Comparison of ENCODE assay signal across 8 cellular contexts in genomic region chr13:26255717-26256277, GRCh38. TPM values are rescaled to one million over a fixed set of nuclear protein-coding genes. Genes with fewer than 3 reads are reported as not detected.
DNase-seq lines count a peak whose midpoint lies in the region; ATAC-seq and TF ChIP-seq lines count a peak whose summit lies in the region.

No MANE protein-coding gene starts in this region.

- in situ Hi-C loops in Panc1 (cut with HindIII; ENCODE audit: low pct_unique_long_range_greater_than_20kb, low sequenced_read_pairs): no loop called here

- peaks cover 60% of the 10 kb centered on the region for H3K79me2 ChIP-seq in ACC112 (ENCODE audit: control insufficient read depth, insufficient read depth, low read length, unreplicated experiment)

- DNase-seq in GM10266 (ENCODE audit: extremely low spot score) (no peak), Panc1 (ENCODE audit: low read depth, low spot score) (no peak), fibroblast of pulmonary artery (ENCODE audit: low read depth) (peak; percentile 20), spleen (no peak), occipital lobe (lab: John Stamatoyannopoulos, UW) (no peak), NCI-H446 treated with DMSO at 0.1 percent for 48 hours (lab: John Stamatoyannopoulos, UW) (no peak)

- intact Hi-C loops in Panc1 (cut with micrococcal nuclease; ENCODE audit: unreplicated experiment) (no loop called here), spleen (cut with DNase I; ENCODE audit: low total_unique reads) (loop anchor here (5.0 kb wide), 1 partner anchor 33 kb away; the partner anchor contains the start of gene RNF6)

- H3K4me3 ChIP-seq in ACC112 (ENCODE audit: low read depth, low read length): peak overlapping the region; percentile 93
- peak overlapping the region; percentile 63 to 83; a peak in 3 of 4 replicates for H3K4me3 ChIP-seq in Panc1 (ENCODE audit: low read depth in 2 of 2, low read length in 2 of 2)
- peak overlapping the region; percentile 83 for H3K4me3 ChIP-seq in fibroblast of pulmonary artery (replicated peaks; ENCODE audit: low read depth, low read length)
- H3K4me3 ChIP-seq in spleen: peak overlapping the region in 6 of 8 donors; percentile 82 to 98 (median 94)

- no peaks in the 10 kb centered on the region for H3K9me3 ChIP-seq in Panc1 (ENCODE audit: control insufficient read depth, insufficient read depth, low read depth, low read length)
- no peaks in the 10 kb centered on the region for H3K9me3 ChIP-seq in spleen

- ATAC-seq in Panc1: no peak
- ATAC-seq in activated CD4-positive, CD25-positive, alpha-beta regulatory T cell treated with anti-CD3 and anti-CD28 coated beads, Interleukin-2, amount 50 U/mL, for 24 hours: no peak

- CTCF ChIA-PET in Panc1 (lab: Charles Lee): no interaction called here

- no peak overlapping the region for H3K27ac ChIP-seq in ACC112 (ENCODE audit: low read depth, low read length)
- H3K27ac ChIP-seq in Panc1 (ENCODE audit: low read length): no peak overlapping the region; the same call in 1 of the 2 replicates
- no peak overlapping the region for H3K27ac ChIP-seq in spleen

- POLR2A ChIA-PET in Panc1 (lab: Charles Lee): no interaction called here

- H3K36me3 ChIP-seq in ACC112 (ENCODE audit: insufficient read depth, low read length) (no peaks in the 10 kb centered on the region), Panc1 (ENCODE audit: control insufficient read depth, insufficient read depth, low read length) (no peaks in the 10 kb centered on the region; the same call in 1 of the 2 replicates), spleen (no peaks in the 10 kb centered on the region)

- H2AFZ ChIP-seq in ACC112 (ENCODE audit: low read length, unreplicated experiment): no peak overlapping the region

- BruUV-seq in Panc1 (replicated peaks; lab: Mats Ljungman, UMichigan): TSS peak; percentile 73

- H3K4me1 ChIP-seq in ACC112 (ENCODE audit: control insufficient read depth, insufficient read depth, low read length, unreplicated experiment) (no peaks in the 10 kb centered on the region), Panc1 (ENCODE audit: control insufficient read depth, insufficient read depth, low read length) (peaks cover 5% of the 10 kb centered on the region; the same call in 1 of the 2 replicates), spleen (peaks cover 15 to 40% (median 28%) of the 10 kb centered on the region in 6 donors)

- H3K27me3 ChIP-seq in ACC112 (ENCODE audit: insufficient read depth, low read length): no peaks in the 10 kb centered on the region
- H3K27me3 ChIP-seq in Panc1 (ENCODE audit: control insufficient read depth, insufficient read depth, low read length): no peaks in the 10 kb centered on the region
- H3K27me3 ChIP-seq in spleen (replicated peaks in 1 of 7): no peaks in the 10 kb centered on the region

- 60 to 70% (median 64%) methylated on average over 10 of the region's 10 CpGs for WGBS in spleen, 5 donors

- TF ChIP-seq CTCF in GM10266 (IDR thresholded peaks at IDR 0.05; ENCODE audit: control insufficient read depth, insufficient read depth, low read depth, missing control alignments) (peak; percentile 15), Panc1 (IDR thresholded peaks at IDR 0.05) (peak; percentile 13; the same call in 1 of the 2 replicates), fibroblast of pulmonary artery (IDR thresholded peaks at IDR 0.05; ENCODE audit: low read length, missing control alignments) (peak; percentile 51), spleen (IDR thresholded peaks at IDR 0.05 in 8 of 11, conservative IDR thresholded peaks at IDR 0.05 in 3 of 11) (peak in 1 of 11 experiments; percentile 21)

- TF ChIP-seq POLR2A in spleen (IDR thresholded peaks at IDR 0.05): no peak

RNA-seq across cellular contexts. Expression of gene CDK8, which starts 1.9 kb away (rescaled TPM):
- 14.9 TPM for total RNA-seq in Panc1 (2021; ENCODE audit: unreplicated experiment)
- 10.8 TPM for polyA plus RNA-seq in Panc1 (2012; ENCODE audit: insufficient read length)
- 10 to 100 TPM in 2 of 7 donors, 1 to 10 TPM in 5; 7.8 to 16.4 (median 9.2) TPM for total RNA-seq in spleen
- 10 to 100 TPM in 1 of 3 donors, 1 to 10 TPM in 2; 8.6 to 10.4 (median 9.9) TPM for polyA plus RNA-seq in spleen
- 57.4 TPM for total RNA-seq in occipital lobe

RNA-seq across cellular contexts. Expression of gene RNF6, which starts 33.7 kb away (rescaled TPM):
- total RNA-seq in Panc1 (2021; ENCODE audit: unreplicated experiment): 38.0 TPM
- 21.9 TPM for polyA plus RNA-seq in Panc1 (2012; ENCODE audit: insufficient read length)
- total RNA-seq in spleen: 10 to 100 TPM; 29.1 to 39.0 (median 30.5) TPM
- polyA plus RNA-seq in spleen: 10 to 100 TPM; 13.3 to 17.7 (median 15.0) TPM
- 28.5 TPM for total RNA-seq in occipital lobe
